ENCODE assay signal across 15 cellular contexts in genomic region chr3:26963356-26963742, GRCh38.
DNase-seq lines count a peak whose midpoint lies in the region; ATAC-seq and TF ChIP-seq lines count a peak whose summit lies in the region.
"Had no signal": no experiment of that assay in that cellular context is flagged by ENCODE, and none has a peak within 500 bp of the region (broad histone marks: within the 10 kb centered on the region; RNA-seq: fewer than 3 reads in every experiment).

No MANE protein-coding gene starts in this region.

- H3K27me3 ChIP-seq in RWPE2 (ENCODE audit: insufficient read depth, poor library complexity, severe bottlenecking): no peaks in the 10 kb centered on the region
- H3K27me3 ChIP-seq: SJSA1, thyroid gland had no signal

- DNase-seq in GM03348 (ENCODE audit: low spot score): peak; percentile 3
- DNase-seq in HT-29 (ENCODE audit: low spot score): peak; percentile 5
- no peak for DNase-seq in RWPE2 (ENCODE audit: low spot score)
- peak; percentile 8 for DNase-seq in midbrain (lab: John Stamatoyannopoulos, UW)
- no peak for DNase-seq in naive thymus-derived CD8-positive, alpha-beta T cell
- DNase-seq in retina: no peak
- DNase-seq: activated CD4-positive, CD25-positive, alpha-beta regulatory T cell; aorta; Caco-2; foreskin melanocyte; naive B cell; NCI-H2107; thyroid gland had no signal

- no peak overlapping the region for H3K4me3 ChIP-seq in RWPE2 (ENCODE audit: severe bottlenecking)
- H3K4me3 ChIP-seq: SJSA1, thyroid gland had no signal

- no peaks in the 10 kb centered on the region for H3K36me3 Mint-ChIP-seq in naive thymus-derived CD8-positive, alpha-beta T cell
- H3K36me3 Mint-ChIP-seq: naive B cell had no signal

- no peaks in the 10 kb centered on the region for H3K36me3 ChIP-seq in RWPE2 (ENCODE audit: low read depth)
- H3K36me3 ChIP-seq: SJSA1, thyroid gland had no signal

- no peaks in the 10 kb centered on the region for H3K4me1 ChIP-seq in RWPE2 (ENCODE audit: insufficient read depth, poor library complexity, severe bottlenecking)
- H3K4me1 ChIP-seq: Caco-2, SJSA1, thyroid gland had no signal

- no peak for ATAC-seq in RWPE2 (ENCODE audit: low read depth)
- no peak for ATAC-seq in naive thymus-derived CD8-positive, alpha-beta T cell
- ATAC-seq in GM21526 (IDR thresholded peaks at IDR 0.05; ENCODE audit: low FRiP score, unreplicated experiment): no peak

- peak; percentile 17 for TF ChIP-seq CTCF in RWPE2 (IDR thresholded peaks at IDR 0.05; ENCODE audit: poor library complexity, severe bottlenecking)

- H3K27ac ChIP-seq in RWPE2 (ENCODE audit: poor library complexity, severe bottlenecking): no peak overlapping the region
- H3K27ac ChIP-seq: SJSA1, thyroid gland had no signal

- peaks cover 0 to 2% (median 0%) of the 10 kb centered on the region in 5 donors for H3K27me3 Mint-ChIP-seq in naive thymus-derived CD8-positive, alpha-beta T cell
- H3K27me3 Mint-ChIP-seq: naive B cell had no signal

- POLR2A ChIA-PET in naive thymus-derived CD8-positive, alpha-beta T cell (lab: Charles Lee): no interaction called here

- H3K9me3 ChIP-seq in RWPE2 (ENCODE audit: severe bottlenecking): no peaks in the 10 kb centered on the region
- H3K9me3 ChIP-seq: Caco-2, SJSA1, thyroid gland had no signal

- no peak overlapping the region for H3K27ac Mint-ChIP-seq in naive thymus-derived CD8-positive, alpha-beta T cell
- H3K27ac Mint-ChIP-seq: naive B cell had no signal

- no peak overlapping the region for H3K4me3 Mint-ChIP-seq in naive thymus-derived CD8-positive, alpha-beta T cell
- H3K4me3 Mint-ChIP-seq: naive B cell had no signal

- no peaks in the 10 kb centered on the region for H3K4me1 Mint-ChIP-seq in naive thymus-derived CD8-positive, alpha-beta T cell
- H3K4me1 Mint-ChIP-seq: naive B cell had no signal

- peaks cover 1 to 18% (median 5%) of the 10 kb centered on the region in 9 donors for H3K9me3 Mint-ChIP-seq in naive thymus-derived CD8-positive, alpha-beta T cell

Comparison
In these comparisons a context has a peak if more than half of its experiments do, and no peak if none do; other contexts are left out.
1. DNase-seq: peak in GM03348 (single experiment), HT-29 (single experiment) and midbrain (single experiment); none in RWPE2 (single experiment), naive thymus-derived CD8-positive, alpha-beta T cell (0 of 10) and retina (single experiment).